25 cellular contexts compared by ENCODE assay signal in genomic region chr4:3822230-3822947, GRCh38. TPM values are rescaled to one million over a fixed set of nuclear protein-coding genes. Genes with fewer than 3 reads are reported as not detected.
DNase-seq lines count a peak whose midpoint lies in the region; ATAC-seq, FAIRE-seq and TF ChIP-seq lines count a peak whose summit lies in the region.
"Had no signal": no experiment of that assay in that cellular context is flagged by ENCODE, and none has a peak within 500 bp of the region (broad histone marks: within the 10 kb centered on the region; RNA-seq: fewer than 3 reads in every experiment).

No MANE protein-coding gene starts in this region.

- intact Hi-C loops in Right ventricle myocardium inferior (cut with DNase I) = no loop called here

- no peak overlapping the region for H4K12ac ChIP-seq in trophoblast cell (ENCODE audit: low read depth, low read length)

- no peak for TF ChIP-seq EP300 in H1 (IDR thresholded peaks at IDR 0.05; ENCODE audit: borderline replicate concordance in 1 of 2, low read depth in 2 of 2, low read length in 2 of 2)

- H2BK5ac ChIP-seq in H1 (ENCODE audit: low read depth, low read length) (no peak overlapping the region), trophoblast cell (ENCODE audit: low read depth, low read length, poor library complexity) (no peak overlapping the region)

- no peak overlapping the region for H4K8ac ChIP-seq in H1 (ENCODE audit: extremely low read depth, insufficient read depth, low read length)
- no peak overlapping the region for H4K8ac ChIP-seq in trophoblast cell (ENCODE audit: low read depth, low read length)

- peak overlapping the region; percentile 31 for H4K91ac ChIP-seq in H1 (replicated peaks; ENCODE audit: insufficient read length, low read length)
- no peak overlapping the region for H4K91ac ChIP-seq in trophoblast cell (ENCODE audit: low read depth, low read length)

- TF ChIP-seq POLR2A in H1 (IDR thresholded peaks at IDR 0.05; ENCODE audit: control extremely low read depth in 1 of 2, low read depth in 2 of 2, low read length in 2 of 2) = no peak

- peak overlapping the region; percentile 44; the same call in 1 of the 2 replicates for H2BK12ac ChIP-seq in H1 (ENCODE audit: low read depth, low read length)
- H2BK12ac ChIP-seq in trophoblast cell (ENCODE audit: low read length) = no peak overlapping the region

- H3K4ac ChIP-seq in H1 (replicated peaks; ENCODE audit: insufficient read length, low read depth, low read length) (no peak overlapping the region), trophoblast cell (ENCODE audit: low read depth, low read length) (no peak overlapping the region)

- 0 out of 2 replicates have a peak overlapping the region, but pooled peaks have one; percentile 75 for H2AK5ac ChIP-seq in H1 (ENCODE audit: low read depth, low read length)
- H2AK5ac ChIP-seq in trophoblast cell (ENCODE audit: low read length) = no peak overlapping the region

- H3K4me2 ChIP-seq in H1 (ENCODE audit: insufficient read depth in 1 of 2, low read depth in 2 of 2, low read length in 2 of 2) (no peak overlapping the region), trophoblast cell (ENCODE audit: low read length) (no peak overlapping the region)
- H3K4me2 ChIP-seq: KMS-11 had no signal

- no peak overlapping the region for H3K23ac ChIP-seq in H1 (ENCODE audit: insufficient read length)
- no peak overlapping the region for H3K23ac ChIP-seq in trophoblast cell (ENCODE audit: low read length)

- FAIRE-seq in H1 (lab: Jason Lieb, UNC) = no peak
- FAIRE-seq: colon, endometrium, urothelium cell line had no signal

- no peaks in the 10 kb centered on the region; the same call in 1 of the 2 replicates for H3K23me2 ChIP-seq in H1 (ENCODE audit: low read depth, low read length)

- no peaks in the 10 kb centered on the region for H3K27me3 ChIP-seq in right atrium auricular region
- H3K27me3 ChIP-seq in H1 (replicated peaks in 1 of 4; ENCODE audit: control insufficient read depth in 3 of 4, extremely low read depth in 1 of 4, insufficient read depth in 3 of 4, low read length in 3 of 4) = no peaks in the 10 kb centered on the region; a peak in 1 of 7 replicates
- H3K27me3 ChIP-seq in trophoblast cell (ENCODE audit: insufficient read depth, low read length) = no peaks in the 10 kb centered on the region
- H3K27me3 ChIP-seq in MG63 = no peaks in the 10 kb centered on the region

- peaks cover 0 to 4% of the 10 kb centered on the region in 2 donors for H3K4me1 ChIP-seq in right atrium auricular region
- H3K4me1 ChIP-seq in H1 (replicated peaks in 1 of 4; ENCODE audit: control insufficient read depth in 3 of 4, insufficient read depth in 4 of 4, low read length in 3 of 4) = peaks cover 0 to 13% (median 5%) of the 10 kb centered on the region in 4 experiments; a peak in 5 of 7 replicates
- no peaks in the 10 kb centered on the region for H3K4me1 ChIP-seq in trophoblast cell (ENCODE audit: control insufficient read depth in 1 of 2, insufficient read depth in 2 of 2, low read length in 2 of 2)

- H3K56ac ChIP-seq in H1 (replicated peaks; ENCODE audit: insufficient read length, low read depth, low read length) = no peak overlapping the region

- H3K14ac ChIP-seq in H1 (ENCODE audit: insufficient read length) = no peak overlapping the region
- H3K14ac ChIP-seq in trophoblast cell (ENCODE audit: low read length) = no peak overlapping the region

- H4K5ac ChIP-seq in H1 (ENCODE audit: insufficient read length, low read depth, low read length) = no peak overlapping the region

- H2AFZ ChIP-seq in H1 (ENCODE audit: low read length) = no peak overlapping the region
- H2AFZ ChIP-seq in trophoblast cell (ENCODE audit: insufficient read depth, low read length, poor library complexity) = no peak overlapping the region

- H3K36me3 ChIP-seq in right atrium auricular region = no peaks in the 10 kb centered on the region
- H3K36me3 ChIP-seq in H1 (ENCODE audit: control insufficient read depth in 2 of 4, insufficient read depth in 4 of 4, low read length in 3 of 4) = no peaks in the 10 kb centered on the region
- no peaks in the 10 kb centered on the region for H3K36me3 ChIP-seq in trophoblast cell (ENCODE audit: control insufficient read depth in 1 of 2, insufficient read depth in 2 of 2, low read length in 2 of 2)
- no peaks in the 10 kb centered on the region for H3K36me3 ChIP-seq in MG63

- peak overlapping the region; percentile 8; the same call in 1 of the 2 replicates for H2BK15ac ChIP-seq in H1 (ENCODE audit: low read length)

- no peaks in the 10 kb centered on the region for H4K20me1 ChIP-seq in H1 (replicated peaks in 1 of 2; ENCODE audit: control insufficient read depth in 1 of 2, insufficient read depth in 2 of 2, low read length in 2 of 2)

- TF ChIP-seq CTCF in right atrium auricular region (IDR thresholded peaks at IDR 0.05) = no peak
- TF ChIP-seq CTCF in H1 (IDR thresholded peaks at IDR 0.05; ENCODE audit: control extremely low read depth in 1 of 3, insufficient read depth in 1 of 3, low read depth in 1 of 3, low read length in 3 of 3) = no peak

- POLR2A ChIA-PET in H1 (lab: Charles Lee; ENCODE audit: partially characterized antibody) = interaction anchor here (1.2 kb wide), 1 partner anchor 38 kb away, joined by 3 read pairs; no protein-coding TSS in a partner anchor

- H2BK20ac ChIP-seq in H1 (ENCODE audit: low read length) = peak overlapping the region; percentile 72; the same call in 1 of the 2 replicates

- no peak for TF ChIP-seq RAD21 in H1 (IDR thresholded peaks at IDR 0.05 in 1 of 2, conservative IDR thresholded peaks at IDR 0.05 in 1 of 2; ENCODE audit: low read depth in 2 of 2, low read length in 2 of 2)

- CTCF ChIA-PET in H1 (lab: Charles Lee; ENCODE audit: partially characterized antibody) = interaction anchor here (1.0 to 5.9 kb wide), 8 partner anchors 9 to 107 kb away, joined by 3 to 38 read pairs (median 4); no protein-coding TSS in a partner anchor

- no peaks in the 10 kb centered on the region for H3K79me2 ChIP-seq in H1 (ENCODE audit: control insufficient read depth in 1 of 2, insufficient read depth in 2 of 2, low read length in 2 of 2)
- no peaks in the 10 kb centered on the region for H3K79me2 ChIP-seq in trophoblast cell (ENCODE audit: control insufficient read depth, insufficient read depth, low read length, poor library complexity)

- no peak overlapping the region for H3K27ac ChIP-seq in right atrium auricular region
- no peak overlapping the region for H3K27ac ChIP-seq in H1 (ENCODE audit: low read depth, low read length)
- no peak overlapping the region for H3K27ac ChIP-seq in trophoblast cell (ENCODE audit: low read depth, low read length)
- H3K27ac ChIP-seq: KMS-11 had no signal

- H3K9me3 ChIP-seq in right atrium auricular region (no peaks in the 10 kb centered on the region), H1 (ENCODE audit: insufficient read depth in 2 of 2, low read depth in 1 of 2, low read length in 1 of 2) (no peaks in the 10 kb centered on the region), trophoblast cell (ENCODE audit: insufficient read depth, low read depth, low read length) (peaks cover 2% of the 10 kb centered on the region), MG63 (no peaks in the 10 kb centered on the region)

- H3K4me3 ChIP-seq in right atrium auricular region (no peak overlapping the region), H1 (ENCODE audit: extremely low read depth in 1 of 4, insufficient read depth in 2 of 4, low read depth in 3 of 4, low read length in 4 of 4) (no peak overlapping the region), trophoblast cell (ENCODE audit: low read depth, low read length) (no peak overlapping the region), MG63 (no peak overlapping the region)

- no peak overlapping the region for H3K18ac ChIP-seq in H1 (ENCODE audit: extremely low read depth, low read length)
- no peak overlapping the region for H3K18ac ChIP-seq in trophoblast cell (ENCODE audit: low read length)

- DNase-seq in Right ventricle myocardium inferior (ENCODE audit: missing footprints) = peak; percentile 41
- no peak for DNase-seq in right atrium auricular region (ENCODE audit: low spot score)
- peak; percentile 87 for DNase-seq in NCI-H82 treated with DMSO at 0.1 percent for 48 hours (lab: John Stamatoyannopoulos, UW; ENCODE audit: unreplicated experiment)
- DNase-seq in H1 (ENCODE audit: low read depth in 1 of 2, low spot score in 2 of 2) = no peak
- peak; percentile 73 to 74 for DNase-seq in trophoblast cell
- no peak for DNase-seq in middle frontal gyrus (ENCODE audit: extremely low spot score, low spot score)
- no peak for DNase-seq in MG63
- DNase-seq: activated CD4-positive, alpha-beta T cell treated with anti-CD3 and anti-CD28 coated beads, Interleukin-2, amount 10 ng/mL, durations not matched to agents 24 days and 14 days; activated CD8-positive, alpha-beta memory T cell treated with anti-CD3 and anti-CD28 coated beads, Interleukin-2, amount 50 U/mL, for 48 hours; activated gamma-delta T cell treated with Interleukin-2 at 50 U/mL for 16 hours; amygdala; CD4-positive, alpha-beta memory T cell; foreskin melanocyte; HCEC 1CT; kidney glomerular epithelial cell; NCI-H1105; NCI-H526; nucleus accumbens; stimulated activated CD4-positive, alpha-beta T cell treated with anti-CD3 and anti-CD28 coated beads, Interleukin-2, amount 100 ng/mL, for 48 hours had no signal

- H3K9ac ChIP-seq in H1 (replicated peaks in 1 of 4; ENCODE audit: extremely low read depth in 1 of 4, low read depth in 3 of 4, low read length in 3 of 4) (no peak overlapping the region), trophoblast cell (ENCODE audit: low read length) (no peak overlapping the region)
- H3K9ac ChIP-seq: KMS-11 had no signal

- WGBS in H1 (ENCODE audit: extremely low coverage in 1 of 2, insufficient coverage in 1 of 2, insufficient read length in 1 of 2, insufficient replicate concordance in 2 of 2, low coverage in 1 of 2, low lambda C conversion rate in 2 of 2, missing lambda C conversion rate in 1 of 2), 2 experiments = 71% methylated on average over 18 of the region's 22 CpGs; no CpG with 5 or more reads in 1 of the 2 experiments
- no CpG with 5 or more reads among the region's 22 CpGs for WGBS in trophoblast cell (ENCODE audit: extremely low coverage, insufficient coverage, insufficient read length)

- ATAC-seq in Right ventricle myocardium inferior (no peak), GM21786 (IDR thresholded peaks at IDR 0.05; ENCODE audit: unreplicated experiment) (no peak)

- H3K79me1 ChIP-seq in H1 (ENCODE audit: low read depth, low read length) = no peaks in the 10 kb centered on the region
- no peaks in the 10 kb centered on the region for H3K79me1 ChIP-seq in trophoblast cell (ENCODE audit: low read length)

- H2BK120ac ChIP-seq in H1 (replicated peaks; ENCODE audit: low read depth, low read length) (no peak overlapping the region), trophoblast cell (ENCODE audit: insufficient read depth, low read length, poor library complexity) (no peak overlapping the region)

RNA-seq across cellular contexts. Expression of gene ADRA2C, which starts 56.2 kb away (rescaled TPM):
- total RNA-seq in Right ventricle myocardium inferior = 6.9 TPM
- total RNA-seq in right atrium auricular region = 1 to 10 TPM; 2.6 to 3.1 TPM
- 13.8 and 14.8 TPM in 2 replicates for total RNA-seq in H1 (2021; fragmentation: NEBNext Ultra II Directional; extraction: Animal tissue kit (Norgen Biotek cat#: 25700))
- polyA plus RNA-seq in H1 (2011; rRNA removed) = 14.6 and 27.3 TPM in 2 replicates
- 15.1 TPM for polyA plus RNA-seq in H1 (2011; cell fraction: cytosol; rRNA removed)
- 35.4 TPM for polyA plus RNA-seq in H1 (2011; cell fraction: nucleus; rRNA removed)
- polyA plus RNA-seq in H1 (2012, experiment 1 of 2) = 4.8 to 12.3 TPM (median 11.4 TPM) in 4 replicates
- 5.9 TPM for polyA plus RNA-seq in H1 (2012, experiment 2 of 2)
- 9.6 TPM for polyA plus RNA-seq in H1 (2013, experiment 1 of 2)
- 8.5 TPM for polyA plus RNA-seq in H1 (2013, experiment 2 of 2)
- 10.0 and 12.3 TPM in 2 replicates for polyA minus RNA-seq in H1 (2011; rRNA and poly(A)+ RNA removed)
- 11.6 TPM for polyA minus RNA-seq in H1 (2011; cell fraction: cytosol; rRNA and poly(A)+ RNA removed)
- polyA minus RNA-seq in H1 (2011; cell fraction: nucleus; rRNA and poly(A)+ RNA removed) = 16.3 TPM
- 5.4 and 6.4 TPM in 2 replicates for polyA plus RNA-seq in trophoblast cell (2013)
- total RNA-seq in MG63 (2014; rRNA removed; shearing (Covaris generic); ENCODE audit: low replicate concordance) = 2.3 and 7.8 TPM in 2 replicates
- total RNA-seq: activated CD4-positive, alpha-beta T cell treated with anti-CD3 and anti-CD28 coated beads, Interleukin-2, amount 10 ng/mL, durations not matched to agents 24 days and 14 days; CD4-positive, alpha-beta memory T cell; mononuclear cell had no signal
- polyA plus RNA-seq: CD4-positive, alpha-beta memory T cell had no signal

Comparison
In these comparisons a context has a peak if more than half of its experiments do, and no peak if none do; other contexts are left out.
1. DNase-seq: peak in Right ventricle myocardium inferior (single experiment), NCI-H82 treated with DMSO at 0.1 percent for 48 hours (single experiment) and trophoblast cell (2 of 2); none in right atrium auricular region (single experiment), H1 (0 of 2), middle frontal gyrus (single experiment) and MG63 (single experiment).